14 cellular contexts compared by ENCODE assay signal in the genomic region with DNA sequence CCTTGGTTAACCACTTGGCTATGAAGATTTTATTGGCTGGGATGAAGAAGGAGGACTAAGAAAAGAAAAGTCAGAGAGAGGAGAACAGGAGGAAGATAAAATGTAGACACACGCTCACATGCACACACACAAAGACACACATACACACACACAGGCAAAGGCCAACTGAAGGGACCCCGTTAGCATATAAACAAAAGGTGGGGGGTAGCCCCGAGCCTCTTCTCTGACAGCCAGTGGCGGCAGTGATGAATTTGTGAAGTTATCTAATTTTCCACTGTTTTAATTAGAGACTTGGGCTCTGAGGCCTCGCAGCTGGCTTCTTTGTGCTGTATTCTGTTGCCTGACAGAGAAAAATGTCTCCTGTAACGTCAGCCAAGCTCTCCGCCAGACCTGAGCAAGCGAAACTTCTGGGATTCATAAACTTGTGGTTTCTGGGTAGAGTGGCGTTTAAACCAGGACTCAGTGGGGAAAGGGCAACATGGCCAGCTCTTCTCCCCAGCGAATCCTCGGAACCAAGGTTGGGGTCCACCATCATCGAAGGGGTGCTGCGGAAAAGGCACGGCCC.
A peak's percentile ranks its signal among the peaks of the same experiment; 100 is the strongest.
DNase-seq lines count a peak whose midpoint lies in the region; ATAC-seq and TF ChIP-seq lines count a peak whose summit lies in the region.
"Had no signal": no experiment of that assay in that cellular context is flagged by ENCODE, and none has a peak within 500 bp of the region (broad histone marks: within the 10 kb centered on the region; RNA-seq: fewer than 3 reads in every experiment).

No MANE protein-coding gene starts in this region.

- no peaks in the 10 kb centered on the region for H3K9me3 ChIP-seq in lower lobe of right lung
- H3K9me3 ChIP-seq in stomach smooth muscle (ENCODE audit: control insufficient read depth in 2 of 2, low read length in 2 of 2) = peaks cover 0 to 3% of the 10 kb centered on the region in 2 donors
- no peaks in the 10 kb centered on the region for H3K9me3 ChIP-seq in body of pancreas
- H3K9me3 ChIP-seq: left ventricle myocardium inferior, tibial nerve had no signal

- peaks cover 36% of the 10 kb centered on the region for H3K4me1 Mint-ChIP-seq in brain
- no peaks in the 10 kb centered on the region for H3K4me1 Mint-ChIP-seq in activated CD4-positive, alpha-beta T cell treated with anti-CD3 and anti-CD28 coated beads for 36 hours
- H3K4me1 Mint-ChIP-seq: T-helper 17 cell had no signal

- CTCF ChIA-PET in activated CD4-positive, alpha-beta T cell treated with anti-CD3 and anti-CD28 coated beads for 36 hours (lab: Charles Lee) = interaction anchor here (0.6 to 1.1 kb wide), 2 partner anchors 134 to 402 kb away, joined by 3 to 4 read pairs; no protein-coding TSS in a partner anchor

- WGBS in body of pancreas, 2 donors = 37 to 43% methylated on average over 13 to 14 of the region's 14 CpGs

- no peaks in the 10 kb centered on the region for H3K36me3 Mint-ChIP-seq in brain
- H3K36me3 Mint-ChIP-seq in activated CD4-positive, alpha-beta T cell treated with anti-CD3 and anti-CD28 coated beads for 36 hours (ENCODE audit: low read depth) = no peaks in the 10 kb centered on the region

- peak overlapping the region in 4 of 5 experiments; percentile 55 to 90 (median 78) for H3K27ac Mint-ChIP-seq in brain
- no peak overlapping the region for H3K27ac Mint-ChIP-seq in activated CD4-positive, alpha-beta T cell treated with anti-CD3 and anti-CD28 coated beads for 36 hours
- H3K27ac Mint-ChIP-seq: T-helper 17 cell had no signal

- intact Hi-C loops in lower lobe of right lung (cut with DNase I) = no loop called here
- intact Hi-C loops in body of pancreas (cut with DNase I) = no loop called here
- intact Hi-C loops in activated CD4-positive, alpha-beta T cell treated with anti-CD3 and anti-CD28 coated beads for 36 hours (cut with DNase I, micrococcal nuclease) = no loop called here

- no peaks in the 10 kb centered on the region for H3K27me3 ChIP-seq in lower lobe of right lung (ENCODE audit: low read depth)
- H3K27me3 ChIP-seq in stomach smooth muscle (ENCODE audit: control insufficient read depth in 1 of 2, insufficient read depth in 2 of 2, low read length in 2 of 2) = no peaks in the 10 kb centered on the region
- H3K27me3 ChIP-seq in body of pancreas = peaks cover 0 to 5% of the 10 kb centered on the region in 2 donors
- H3K27me3 ChIP-seq: tibial nerve had no signal

- peak overlapping the region; percentile 60 to 68 for H3K9ac ChIP-seq in stomach smooth muscle (ENCODE audit: low read length in 2 of 2)

- peaks cover 0 to 5% (median 0%) of the 10 kb centered on the region in 5 experiments for H3K9me3 Mint-ChIP-seq in brain
- H3K9me3 Mint-ChIP-seq in activated CD4-positive, alpha-beta T cell treated with anti-CD3 and anti-CD28 coated beads for 36 hours (ENCODE audit: low read depth) = no peaks in the 10 kb centered on the region

- no peak for ATAC-seq in lower lobe of right lung
- no peak for ATAC-seq in body of pancreas
- ATAC-seq in HG03460 (IDR thresholded peaks at IDR 0.05; ENCODE audit: unreplicated experiment) = no peak
- no peak for ATAC-seq in activated CD4-positive, alpha-beta T cell treated with anti-CD3 and anti-CD28 coated beads for 36 hours
- ATAC-seq: T-helper 17 cell had no signal

- no peaks in the 10 kb centered on the region for H3K36me3 ChIP-seq in lower lobe of right lung
- H3K36me3 ChIP-seq in stomach smooth muscle (ENCODE audit: control insufficient read depth in 2 of 2, insufficient read depth in 2 of 2, low read length in 2 of 2) = no peaks in the 10 kb centered on the region
- no peaks in the 10 kb centered on the region for H3K36me3 ChIP-seq in body of pancreas (replicated peaks in 1 of 2; ENCODE audit: insufficient read depth in 1 of 2, low read depth in 2 of 2)
- H3K36me3 ChIP-seq: left ventricle myocardium inferior, tibial nerve had no signal

- no peak for TF ChIP-seq CTCF in brain (conservative IDR thresholded peaks at IDR 0.05)
- no peak for TF ChIP-seq CTCF in lower lobe of right lung (IDR thresholded peaks at IDR 0.05)
- TF ChIP-seq CTCF in body of pancreas (IDR thresholded peaks at IDR 0.05) = no peak

- peaks cover under 1% of the 10 kb centered on the region for H3K27me3 Mint-ChIP-seq in brain
- H3K27me3 Mint-ChIP-seq in activated CD4-positive, alpha-beta T cell treated with anti-CD3 and anti-CD28 coated beads for 36 hours = peaks cover 2% of the 10 kb centered on the region
- H3K27me3 Mint-ChIP-seq: T-helper 17 cell had no signal

- POLR2A ChIA-PET in activated CD4-positive, alpha-beta T cell treated with anti-CD3 and anti-CD28 coated beads for 36 hours (lab: Charles Lee) = no interaction called here

- no peak overlapping the region for H3K4me3 ChIP-seq in lower lobe of right lung
- peak overlapping the region; percentile 15 to 57 for H3K4me3 ChIP-seq in stomach smooth muscle (ENCODE audit: low read length in 2 of 2)
- H3K4me3 ChIP-seq in body of pancreas = no peak overlapping the region
- H3K4me3 ChIP-seq: left ventricle myocardium inferior, tibial nerve had no signal

- peak overlapping the region in 2 of 5 experiments; percentile 1 to 17 for H3K4me3 Mint-ChIP-seq in brain
- H3K4me3 Mint-ChIP-seq in activated CD4-positive, alpha-beta T cell treated with anti-CD3 and anti-CD28 coated beads for 36 hours = no peak overlapping the region
- H3K4me3 Mint-ChIP-seq: T-helper 17 cell had no signal

- DNase-seq in H4 (ENCODE audit: low spot score) (peak; percentile 93), lower lobe of right lung (no peak), body of pancreas (no peak), DMS79 treated with DMSO at 0.1 percent for 48 hours (lab: John Stamatoyannopoulos, UW) (no peak)
- no peak for DNase-seq in activated CD4-positive, alpha-beta T cell treated with anti-CD3 and anti-CD28 coated beads for 36 hours
- DNase-seq: anterior cingulate cortex, foreskin melanocyte, left ventricle myocardium inferior, NCI-H1694 treated with DMSO at 0.1 percent for 48 hours, T-helper 17 cell had no signal

- H3K27ac ChIP-seq in lower lobe of right lung (peak overlapping the region; percentile 18), stomach smooth muscle (ENCODE audit: low read length) (peak overlapping the region; percentile 94), body of pancreas (no peak overlapping the region)
- H3K27ac ChIP-seq: left ventricle myocardium inferior, tibial nerve had no signal

- TF ChIP-seq POLR2A in body of pancreas (IDR thresholded peaks at IDR 0.05) = no peak

- H3K4me1 ChIP-seq in lower lobe of right lung = no peaks in the 10 kb centered on the region
- peaks cover 20% of the 10 kb centered on the region for H3K4me1 ChIP-seq in stomach smooth muscle (ENCODE audit: control insufficient read depth, insufficient read depth, low read length)
- no peaks in the 10 kb centered on the region for H3K4me1 ChIP-seq in body of pancreas
- H3K4me1 ChIP-seq: left ventricle myocardium inferior, tibial nerve had no signal

Comparison
In these comparisons a context has a peak if more than half of its experiments do, and no peak if none do; other contexts are left out.
1. H3K27ac ChIP-seq: peak in lower lobe of right lung (single experiment) and stomach smooth muscle (single experiment); none in body of pancreas (0 of 4).
2. H3K4me3 ChIP-seq: peak in stomach smooth muscle (2 of 2); none in lower lobe of right lung (single experiment) and body of pancreas (0 of 2).